In the genomic region with DNA sequence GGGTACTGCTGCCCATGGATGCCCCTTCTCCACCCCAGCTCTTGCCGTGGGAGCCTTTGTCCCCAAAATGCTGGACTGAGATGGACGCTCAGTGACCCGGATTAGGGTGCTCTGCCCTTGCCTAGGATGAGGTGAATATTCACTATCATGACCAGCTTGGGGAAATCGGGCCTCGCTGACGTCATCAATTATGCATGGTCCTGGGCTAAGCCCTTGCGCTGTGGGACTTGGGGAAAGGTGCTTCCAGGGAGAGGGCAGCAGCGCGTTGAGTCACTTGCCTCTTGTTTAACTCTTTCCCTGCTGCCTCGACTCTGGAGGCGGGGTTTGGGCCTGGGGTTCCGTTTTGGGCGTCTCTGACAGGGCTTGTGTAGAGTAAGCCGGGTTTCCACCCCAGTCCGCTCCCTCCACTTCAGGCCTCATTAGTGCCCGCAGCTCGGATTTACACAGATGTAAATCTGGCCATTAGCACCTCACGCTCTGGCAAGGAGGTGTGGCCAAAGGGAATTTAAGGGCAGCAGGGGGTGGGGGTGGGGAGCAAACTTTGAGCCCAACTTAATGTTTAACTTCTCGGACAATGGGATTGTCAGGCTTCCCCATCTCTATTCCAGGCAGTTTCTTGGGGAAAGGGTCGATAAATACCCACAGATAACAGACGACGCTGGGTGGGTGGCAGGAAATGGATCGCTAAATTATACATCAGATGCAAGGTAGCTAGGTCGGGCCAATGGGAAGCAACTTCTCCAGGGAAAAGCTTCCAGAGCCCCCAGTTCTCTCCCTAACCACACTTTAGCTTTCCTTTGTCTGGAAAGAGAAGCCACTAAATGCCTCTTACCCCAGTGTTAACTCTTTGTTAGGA, we compare ENCODE assay signal across 11 cellular contexts. TPM values are rescaled to one million over a fixed set of nuclear protein-coding genes. Genes with fewer than 3 reads are reported as not detected.
DNase-seq lines count a peak whose midpoint lies in the region; TF ChIP-seq lines count a peak whose summit lies in the region.
"Had no signal": no experiment of that assay in that cellular context is flagged by ENCODE, and none has a peak within 500 bp of the region (broad histone marks: within the 10 kb centered on the region; RNA-seq: fewer than 3 reads in every experiment).

No MANE protein-coding gene starts in this region.

- H4K20me1 ChIP-seq in H9 (ENCODE audit: control insufficient read depth, insufficient read depth, insufficient read length), result no peaks in the 10 kb centered on the region

- peak overlapping the region; percentile 64 to 74 for H3K4me3 Mint-ChIP-seq in H9

- no peak overlapping the region for H2BK12ac ChIP-seq in H9 (ENCODE audit: insufficient read length, low read depth, low read length)

- WGBS in H9 (ENCODE audit: extremely low coverage, insufficient read length, low lambda C conversion rate), result no CpG with 5 or more reads among the region's 24 CpGs
- 12 to 42% methylated on average over 24 of the region's 24 CpGs for WGBS in sigmoid colon, 2 donors
- WGBS in prostate gland, result 32% methylated on average over 24 of the region's 24 CpGs

- no peaks in the 10 kb centered on the region for H3K79me2 ChIP-seq in H9 (ENCODE audit: insufficient read depth, low read length)

- H3K4me3 ChIP-seq in coronary artery (peak overlapping the region; percentile 44), sigmoid colon (peak overlapping the region in 3 of 4 donors; percentile 2 to 25 (median 6)), prostate gland (no peak overlapping the region)
- H3K4me3 ChIP-seq: spleen, suprapubic skin had no signal

- H2BK5ac ChIP-seq in H9 (ENCODE audit: insufficient read length, low read length), result no peak overlapping the region

- no peak overlapping the region for H2BK120ac ChIP-seq in H9 (ENCODE audit: low read depth, low read length, poor library complexity, severe bottlenecking)

- H2AFZ ChIP-seq in H9 (ENCODE audit: low read length), result no peak overlapping the region

- H3K23ac ChIP-seq in H9 (ENCODE audit: insufficient read length, low read depth, low read length), result no peak overlapping the region

- H3K27me3 ChIP-seq in H9 (ENCODE audit: insufficient read depth, low read length) (0 out of 2 replicates have a peak, but pooled peaks cover under 1% of the 10 kb centered on the region), sigmoid colon (no peaks in the 10 kb centered on the region), prostate gland (replicated peaks; ENCODE audit: insufficient read depth) (no peaks in the 10 kb centered on the region)
- H3K27me3 ChIP-seq: spleen, suprapubic skin had no signal

- peak overlapping the region; percentile 43 for H3K4me2 ChIP-seq in H9 (ENCODE audit: insufficient read depth, insufficient read length, low read length)

- no peak overlapping the region for H3T11ph ChIP-seq in H9 (ENCODE audit: low read length)

- H3K4me1 ChIP-seq in H9 (ENCODE audit: insufficient read depth, low read length) (peaks cover 1% of the 10 kb centered on the region; the same call in 1 of the 2 replicates), sigmoid colon (peaks cover 0 to 11% (median 7%) of the 10 kb centered on the region in 4 donors), prostate gland (replicated peaks) (no peaks in the 10 kb centered on the region)
- H3K4me1 ChIP-seq: spleen had no signal

- TF ChIP-seq EP300 in sigmoid colon (IDR thresholded peaks at IDR 0.05), result no peak

- no peak overlapping the region for H4K8ac ChIP-seq in H9 (replicated peaks; ENCODE audit: insufficient read length, low read depth, low read length)

- no peak overlapping the region for H4K5ac ChIP-seq in H9 (ENCODE audit: insufficient read length, low read depth, low read length)

- TF ChIP-seq POLR2A in sigmoid colon (IDR thresholded peaks at IDR 0.05) (no peak), prostate gland (IDR thresholded peaks at IDR 0.05) (no peak)

- no peak overlapping the region for H2AK5ac ChIP-seq in H9 (ENCODE audit: insufficient read length, low read length)

- 0 out of 2 replicates have a peak overlapping the region, but pooled peaks have one; percentile 1 for H3K14ac ChIP-seq in H9 (ENCODE audit: insufficient read depth, low read length)

- H3K27ac ChIP-seq in H9 (ENCODE audit: insufficient read length, low read depth, low read length) (no peak overlapping the region), coronary artery (no peak overlapping the region), sigmoid colon (no peak overlapping the region), prostate gland (no peak overlapping the region)
- H3K27ac ChIP-seq: spleen, suprapubic skin had no signal

- peak overlapping the region; percentile 60 to 99 (median 96) for H3K27ac Mint-ChIP-seq in H9

- H3K4me1 Mint-ChIP-seq in H9, result peaks cover 32% of the 10 kb centered on the region in 2 experiments

- no peak overlapping the region for H4K91ac ChIP-seq in H9 (ENCODE audit: insufficient read length, low read depth, low read length)

- H3K36me3 ChIP-seq in sigmoid colon (no peaks in the 10 kb centered on the region), prostate gland (no peaks in the 10 kb centered on the region)
- H3K36me3 ChIP-seq: spleen, suprapubic skin had no signal

- H3K36me3 Mint-ChIP-seq in H9 (ENCODE audit: insufficient read depth in 1 of 3, low read depth in 3 of 3), result peaks cover 0 to 5% (median 3%) of the 10 kb centered on the region in 3 experiments; a peak in 1 of 7 replicates

- H2BK20ac ChIP-seq in H9 (ENCODE audit: low read depth, low read length, poor library complexity, severe bottlenecking), result no peak overlapping the region

- H3K18ac ChIP-seq in H9 (ENCODE audit: insufficient read length, low read depth, low read length), result no peak overlapping the region

- peaks cover 9% of the 10 kb centered on the region for H3K27me3 Mint-ChIP-seq in H9 (ENCODE audit: low read depth)

- TF ChIP-seq CTCF in H9 (conservative IDR thresholded peaks at IDR 0.05) (no peak), coronary artery (IDR thresholded peaks at IDR 0.05) (no peak), sigmoid colon (IDR thresholded peaks at IDR 0.05) (no peak), prostate gland (IDR thresholded peaks at IDR 0.05) (no peak)

- no peaks in the 10 kb centered on the region for H3K79me1 ChIP-seq in H9 (ENCODE audit: insufficient read depth, low read depth, low read length, poor library complexity, severe bottlenecking)

- no peak overlapping the region for H2BK15ac ChIP-seq in H9 (ENCODE audit: low read depth, low read length)

- H3K9me3 ChIP-seq in H9 (ENCODE audit: control insufficient read depth, low read depth, low read length) (no peaks in the 10 kb centered on the region), sigmoid colon (no peaks in the 10 kb centered on the region), prostate gland (no peaks in the 10 kb centered on the region)
- H3K9me3 ChIP-seq: spleen, suprapubic skin had no signal

- H3K4ac ChIP-seq in H9 (ENCODE audit: low read depth, low read length), result no peak overlapping the region

- H3K9ac ChIP-seq in H9 (ENCODE audit: extremely low read depth, insufficient read length, low read length), result no peak overlapping the region

- H3K56ac ChIP-seq in H9 (ENCODE audit: insufficient read length, low read depth, low read length), result no peak overlapping the region

- no peaks in the 10 kb centered on the region; a peak in 1 of 5 replicates for H3K9me3 Mint-ChIP-seq in H9

- H3K23me2 ChIP-seq in H9 (ENCODE audit: insufficient read length, low read depth, low read length, poor library complexity, severe bottlenecking), result no peaks in the 10 kb centered on the region

- peak; percentile 95 for DNase-seq in H9
- DNase-seq in coronary artery (ENCODE audit: low spot score), result no peak
- peak; percentile 79 for DNase-seq in iPS-NIHi11 (ENCODE audit: low spot score)
- no peak for DNase-seq in sigmoid colon
- no peak for DNase-seq in prostate gland (ENCODE audit: low spot score)
- no peak for DNase-seq in NCI-H1048 (lab: John Stamatoyannopoulos, UW)
- no peak for DNase-seq in MV-4-11 (lab: John Stamatoyannopoulos, UW)
- no peak for DNase-seq in NCI-H2171 treated with DMSO at 0.1 percent for 48 hours (lab: John Stamatoyannopoulos, UW)
- DNase-seq: activated CD8-positive, alpha-beta memory T cell treated with anti-CD3 and anti-CD28 coated beads for 24 hours; spleen had no signal

- intact Hi-C loops in sigmoid colon (cut with DNase I), result no loop called here
- intact Hi-C loops in prostate gland (cut with DNase I), result no loop called here

RNA-seq across cellular contexts. Expression of gene TCF7L2, which starts 51.3 kb away (rescaled TPM):
- total RNA-seq in H9 (2021) (71.1 and 73.0 TPM in 2 replicates), sigmoid colon (10 to 100 TPM; 15.3 to 40.4 (median 23.3) TPM), prostate gland (10 to 100 TPM in 1 of 2 donors, 1 to 10 TPM in 1; 9.8 to 29.8 TPM)
- polyA plus RNA-seq in sigmoid colon, result 10 to 100 TPM; 30.0 to 32.0 (median 31.7) TPM

Comparison
In these comparisons a context has a peak if more than half of its experiments do, and no peak if none do; other contexts are left out.
1. DNase-seq: peak in H9 (single experiment) and iPS-NIHi11 (single experiment); none in coronary artery (single experiment), sigmoid colon (single experiment), prostate gland (single experiment), NCI-H1048 (single experiment), MV-4-11 (single experiment) and NCI-H2171 treated with DMSO at 0.1 percent for 48 hours (single experiment).
2. H3K4me3 ChIP-seq: peak in coronary artery (single experiment) and sigmoid colon (3 of 4); none in prostate gland (0 of 2).